In genomic region chr11:79950172-79950571, GRCh38 we compare ENCODE assay signal across 33 cellular contexts.
"Had no signal": no experiment of that assay in that cellular context is flagged by ENCODE, and none has a peak within 500 bp of the region (broad histone marks: within the 10 kb centered on the region; RNA-seq: fewer than 3 reads in every experiment).

No MANE protein-coding gene starts in this region.

- H3K4me3 ChIP-seq: adrenal gland, body of pancreas, colonic mucosa, heart left ventricle, left lung, lung, mucosa of descending colon, ovary, right lobe of liver, thoracic aorta had no signal

- H3K36me3 Mint-ChIP-seq: activated naive CD8-positive, alpha-beta T cell treated with anti-CD3 and anti-CD28 coated beads for 36 hours; natural killer cell treated with Interleukin-12 subunit alpha and Interleukin-12 subunit beta and Interleukin-15 and Interleukin-18, amount 100 ng/mL, for 72 hours; stimulated activated effector memory CD8-positive, alpha-beta T cell treated with anti-CD3 and anti-CD28 coated beads, Interleukin-12 subunit alpha, Interleukin-12 subunit beta, amount 100 ng/mL, for 72 hours had no signal

- H3K4me1 Mint-ChIP-seq: activated naive CD8-positive, alpha-beta T cell treated with anti-CD3 and anti-CD28 coated beads for 36 hours; stimulated activated effector memory CD8-positive, alpha-beta T cell treated with anti-CD3 and anti-CD28 coated beads, Interleukin-12 subunit alpha, Interleukin-12 subunit beta, amount 100 ng/mL, for 72 hours had no signal

- DNase-seq: activated CD4-positive, alpha-beta T cell treated with anti-CD3 and anti-CD28 coated beads for 48 hours; activated CD4-positive, alpha-beta T cell treated with anti-CD3 and anti-CD28 coated beads, Interleukin-2, amount 50 U/mL, for 48 hours; activated CD4-positive, CD25-positive, alpha-beta regulatory T cell; activated CD8-positive, alpha-beta memory T cell treated with anti-CD3 and anti-CD28 coated beads for 24 hours; activated effector memory CD4-positive, alpha-beta T cell treated with anti-CD3 and anti-CD28 coated beads, Interleukin-2, amount 50 U/mL, for 16 hours; activated naive CD4-positive, alpha-beta T cell treated with anti-CD3 and anti-CD28 coated beads for 36 hours; activated naive CD8-positive, alpha-beta T cell treated with anti-CD3 and anti-CD28 coated beads for 36 hours; adrenal gland; aorta; body of pancreas; cerebellar nuclear complex; colonic mucosa; effector CD8-positive, alpha-beta T cell; foreskin fibroblast; heart left ventricle; hypothalamus; left lung; mucosa of descending colon; ovary; right lobe of liver; stimulated activated CD4-positive, alpha-beta T cell treated with anti-CD3 and anti-CD28 coated beads, Interleukin-12 subunit alpha, Interleukin-12 subunit beta, amount 100 ng/mL, for 4 hours; stimulated activated CD4-positive, alpha-beta T cell treated with anti-CD3 and anti-CD28 coated beads, Interleukin-4, amount 100 ng/mL, for 24 hours; trophoblast cell had no signal

- FAIRE-seq: islet of Langerhans, urothelium cell line had no signal

- H3K36me3 ChIP-seq: adrenal gland, colonic mucosa, heart left ventricle, left lung, ovary, right lobe of liver, thoracic aorta had no signal

- H3K4me1 ChIP-seq: adrenal gland, body of pancreas, colonic mucosa, heart left ventricle, left lung, right lobe of liver had no signal

- H3K4me3 Mint-ChIP-seq: activated naive CD4-positive, alpha-beta T cell treated with anti-CD3 and anti-CD28 coated beads for 36 hours; activated naive CD8-positive, alpha-beta T cell treated with anti-CD3 and anti-CD28 coated beads for 36 hours; activated T-helper 1 cell treated with anti-CD3 and anti-CD28 coated beads, Interleukin-12 subunit alpha, Interleukin-12 subunit beta, Interleukin-2, Interleukin-4 antibody, amounts not matched to agents 30 ng/mL and 10 ng/mL and 1 ng/mL, durations not matched to agents 14 hours and 24 hours and 36 hours; natural killer cell treated with Interleukin-12 subunit alpha and Interleukin-12 subunit beta and Interleukin-15 and Interleukin-18, amount 100 ng/mL, for 72 hours; stimulated activated effector memory CD8-positive, alpha-beta T cell treated with anti-CD3 and anti-CD28 coated beads, Interleukin-12 subunit alpha, Interleukin-12 subunit beta, amount 100 ng/mL, for 72 hours; stimulated activated naive CD8-positive, alpha-beta T cell treated with anti-CD3 and anti-CD28 coated beads, Interleukin-15, Interleukin-2, amounts not matched to agents 100 ng/mL and 50 ng/mL, for 24 hours; T-helper 2 cell treated with Interferon-gamma antibody and Interleukin-4, amounts not matched to agents 5 μg/mL and 100 μg/mL, for 36 hours had no signal

- H3K27me3 ChIP-seq: adrenal gland, body of pancreas, colonic mucosa, heart left ventricle, left lung, ovary, right lobe of liver had no signal

- H3K27me3 Mint-ChIP-seq: activated naive CD8-positive, alpha-beta T cell treated with anti-CD3 and anti-CD28 coated beads for 36 hours; natural killer cell treated with Interleukin-12 subunit alpha and Interleukin-12 subunit beta and Interleukin-15 and Interleukin-18, amount 100 ng/mL, for 72 hours; progenitor cell of endocrine pancreas; stimulated activated naive CD8-positive, alpha-beta T cell treated with anti-CD3 and anti-CD28 coated beads, Interleukin-15, Interleukin-2, amounts not matched to agents 100 ng/mL and 50 ng/mL, for 24 hours had no signal

- ATAC-seq: body of pancreas; heart left ventricle; left lung; mucosa of descending colon; natural killer cell treated with Interleukin-12 subunit alpha and Interleukin-12 subunit beta and Interleukin-15 and Interleukin-18, amount 100 ng/mL, for 72 hours; right lobe of liver; stimulated activated effector memory CD8-positive, alpha-beta T cell treated with anti-CD3 and anti-CD28 coated beads, Interleukin-12 subunit alpha, Interleukin-12 subunit beta, amount 100 ng/mL, for 72 hours had no signal

- H3K27ac ChIP-seq: adrenal gland, body of pancreas, colonic mucosa, heart left ventricle, left lung, ovary, right lobe of liver, thoracic aorta had no signal

- H3K27ac Mint-ChIP-seq: activated naive CD4-positive, alpha-beta T cell treated with anti-CD3 and anti-CD28 coated beads for 36 hours; activated naive CD8-positive, alpha-beta T cell treated with anti-CD3 and anti-CD28 coated beads for 36 hours; activated T-helper 1 cell treated with anti-CD3 and anti-CD28 coated beads, Interleukin-12 subunit alpha, Interleukin-12 subunit beta, Interleukin-2, Interleukin-4 antibody, amounts not matched to agents 30 ng/mL and 10 ng/mL and 1 ng/mL, durations not matched to agents 14 hours and 24 hours and 36 hours; natural killer cell treated with Interleukin-12 subunit alpha and Interleukin-12 subunit beta and Interleukin-15 and Interleukin-18, amount 100 ng/mL, for 72 hours; progenitor cell of endocrine pancreas; stimulated activated effector memory CD8-positive, alpha-beta T cell treated with anti-CD3 and anti-CD28 coated beads, Interleukin-12 subunit alpha, Interleukin-12 subunit beta, amount 100 ng/mL, for 72 hours; stimulated activated naive CD8-positive, alpha-beta T cell treated with anti-CD3 and anti-CD28 coated beads, Interleukin-15, Interleukin-2, amounts not matched to agents 100 ng/mL and 50 ng/mL, for 24 hours; T-helper 2 cell treated with Interferon-gamma antibody and Interleukin-4, amounts not matched to agents 5 μg/mL and 100 μg/mL, for 36 hours had no signal

- H3K9me3 Mint-ChIP-seq: activated naive CD4-positive, alpha-beta T cell treated with anti-CD3 and anti-CD28 coated beads for 36 hours; activated naive CD8-positive, alpha-beta T cell treated with anti-CD3 and anti-CD28 coated beads for 36 hours; activated T-helper 1 cell treated with anti-CD3 and anti-CD28 coated beads, Interleukin-12 subunit alpha, Interleukin-12 subunit beta, Interleukin-2, Interleukin-4 antibody, amounts not matched to agents 30 ng/mL and 10 ng/mL and 1 ng/mL, durations not matched to agents 14 hours and 24 hours and 36 hours; stimulated activated naive CD8-positive, alpha-beta T cell treated with anti-CD3 and anti-CD28 coated beads, Interleukin-15, Interleukin-2, amounts not matched to agents 100 ng/mL and 50 ng/mL, for 24 hours; T-helper 2 cell treated with Interferon-gamma antibody and Interleukin-4, amounts not matched to agents 5 μg/mL and 100 μg/mL, for 36 hours had no signal

- H3K9me3 ChIP-seq: adrenal gland, body of pancreas, colonic mucosa, heart left ventricle, left lung, mucosa of descending colon, ovary, right lobe of liver, thoracic aorta had no signal
